In genomic region chr16:70712359-70712758, GRCh38 we compare ENCODE assay signal across 19 cellular contexts. TPM values are rescaled to one million over a fixed set of nuclear protein-coding genes. Genes with fewer than 3 reads are reported as not detected.
A peak's percentile ranks its signal among the peaks of the same experiment; 100 is the strongest.
DNase-seq lines count a peak whose midpoint lies in the region; ATAC-seq and TF ChIP-seq lines count a peak whose summit lies in the region.
"Had no signal": no experiment of that assay in that cellular context is flagged by ENCODE, and none has a peak within 500 bp of the region (broad histone marks: within the 10 kb centered on the region; RNA-seq: fewer than 3 reads in every experiment).

No MANE protein-coding gene starts in this region.

- H3K27ac Mint-ChIP-seq in HFFc6 = peak overlapping the region; percentile 44; the same call in 1 of the 2 replicates
- H3K27ac Mint-ChIP-seq in WTC11 = peak overlapping the region; percentile 25; the same call in 1 of the 2 replicates

- H3K4me3 Mint-ChIP-seq in HFFc6 (no peak overlapping the region), WTC11 (no peak overlapping the region)
- H3K4me3 Mint-ChIP-seq: CD4-positive, alpha-beta memory T cell had no signal

- TF ChIP-seq POLR2A in gastroesophageal sphincter (IDR thresholded peaks at IDR 0.05) = no peak

- CTCF ChIA-PET in WTC11 (lab: Charles Lee) = interaction anchor here (1.1 to 3.0 kb wide), 4 partner anchors 20 to 59 kb away, joined by 3 to 8 read pairs (median 6); no protein-coding TSS in a partner anchor

- TF ChIP-seq CTCF in HFFc6 (IDR thresholded peaks at IDR 0.05) (no peak), WTC11 (IDR thresholded peaks at IDR 0.05) (no peak), smooth muscle cell (IDR thresholded peaks at IDR 0.05; ENCODE audit: borderline replicate concordance, insufficient read depth, poor library complexity, severe bottlenecking) (no peak), lower lobe of right lung (IDR thresholded peaks at IDR 0.05) (no peak), gastroesophageal sphincter (IDR thresholded peaks at IDR 0.05) (no peak)

- no peaks in the 10 kb centered on the region for H3K79me2 ChIP-seq in smooth muscle cell (ENCODE audit: low read depth)

- no peak overlapping the region for H2AFZ ChIP-seq in smooth muscle cell (ENCODE audit: low read depth)
- H2AFZ ChIP-seq: PC-9 had no signal

- H3K4me1 Mint-ChIP-seq in HFFc6 (ENCODE audit: low read depth) (peaks cover 56% of the 10 kb centered on the region), WTC11 (peaks cover 60% of the 10 kb centered on the region)
- H3K4me1 Mint-ChIP-seq: CD4-positive, alpha-beta memory T cell had no signal

- H3K36me3 ChIP-seq in smooth muscle cell (ENCODE audit: low read depth) (no peaks in the 10 kb centered on the region), lower lobe of right lung (peaks cover 6% of the 10 kb centered on the region), gastroesophageal sphincter (no peaks in the 10 kb centered on the region)

- H3K27ac ChIP-seq in layer of hippocampus (ENCODE audit: low read depth, low read length) = peak overlapping the region; percentile 62
- H3K27ac ChIP-seq in smooth muscle cell (ENCODE audit: low read depth) = no peak overlapping the region
- no peak overlapping the region for H3K27ac ChIP-seq in lower lobe of right lung
- H3K27ac ChIP-seq in gastroesophageal sphincter = peak overlapping the region in 2 of 4 donors; percentile 89 to 92
- H3K27ac ChIP-seq: KMS-11, PC-9 had no signal

- H4K20me1 ChIP-seq in smooth muscle cell (ENCODE audit: low read depth) = no peaks in the 10 kb centered on the region

- no peak for TF ChIP-seq EP300 in gastroesophageal sphincter (IDR thresholded peaks at IDR 0.05)

- no peaks in the 10 kb centered on the region; the same call in 1 of the 2 replicates for H3K36me3 Mint-ChIP-seq in HFFc6 (ENCODE audit: low read depth)
- no peaks in the 10 kb centered on the region for H3K36me3 Mint-ChIP-seq in WTC11

- DNase-seq in HFFc6 (no peak), WTC11 (ENCODE audit: low spot score) (no peak), smooth muscle cell (lab: John Stamatoyannopoulos, UW; ENCODE audit: unreplicated experiment) (no peak), lower lobe of right lung (no peak), NCI-H2081 treated with DMSO at 0.1 percent for 48 hours (lab: John Stamatoyannopoulos, UW) (no peak)
- DNase-seq: ACHN; Calu3; CD4-positive, alpha-beta memory T cell; NCI-H1436 treated with DMSO at 0.1 percent for 48 hours; NCI-H2081; NCI-H510A; NCI-H82; PC-9 had no signal

- POLR2A ChIA-PET in WTC11 (lab: Charles Lee) = no interaction called here

- H3K9me3 Mint-ChIP-seq in HFFc6 = no peaks in the 10 kb centered on the region
- H3K9me3 Mint-ChIP-seq in WTC11 = no peaks in the 10 kb centered on the region
- H3K9me3 Mint-ChIP-seq: CD4-positive, alpha-beta memory T cell had no signal

- no peaks in the 10 kb centered on the region; the same call in 1 of the 2 replicates for H3K27me3 Mint-ChIP-seq in HFFc6 (ENCODE audit: insufficient read depth)
- no peaks in the 10 kb centered on the region for H3K27me3 Mint-ChIP-seq in WTC11 (ENCODE audit: low read depth)
- H3K27me3 Mint-ChIP-seq: CD4-positive, alpha-beta memory T cell had no signal

- no peaks in the 10 kb centered on the region for H3K9me3 ChIP-seq in smooth muscle cell (replicated peaks; ENCODE audit: low read depth)
- no peaks in the 10 kb centered on the region for H3K9me3 ChIP-seq in lower lobe of right lung
- no peaks in the 10 kb centered on the region for H3K9me3 ChIP-seq in gastroesophageal sphincter

- H3K4me3 ChIP-seq in smooth muscle cell (no peak overlapping the region), lower lobe of right lung (no peak overlapping the region), gastroesophageal sphincter (no peak overlapping the region)
- H3K4me3 ChIP-seq: PC-9 had no signal

- no peaks in the 10 kb centered on the region for H3F3A ChIP-seq in smooth muscle cell (ENCODE audit: low read depth)

- H3K4me1 ChIP-seq in smooth muscle cell (ENCODE audit: low read depth) (peaks cover 25% of the 10 kb centered on the region), lower lobe of right lung (peaks cover 58% of the 10 kb centered on the region), gastroesophageal sphincter (peaks cover 12 to 99% (median 43%) of the 10 kb centered on the region in 3 donors)

- WGBS in smooth muscle cell (ENCODE audit: low lambda C conversion rate) = 92% methylated on average over 11 of the region's 11 CpGs
- 43 to 90% methylated on average over 1 to 2 of the region's 11 CpGs for WGBS in gastroesophageal sphincter (ENCODE audit: low coverage in 1 of 2), 2 donors

- no peak for ATAC-seq in WTC11
- ATAC-seq in HG03097 (IDR thresholded peaks at IDR 0.05; ENCODE audit: low FRiP score, unreplicated experiment) = no peak
- no peak for ATAC-seq in lower lobe of right lung
- no peak for ATAC-seq in gastroesophageal sphincter
- ATAC-seq: HCT116, Right ventricle myocardium inferior had no signal

- H3K9ac ChIP-seq in smooth muscle cell (ENCODE audit: low read depth) = no peak overlapping the region
- H3K9ac ChIP-seq: KMS-11 had no signal

- peak overlapping the region; percentile 36 for H3K4me2 ChIP-seq in smooth muscle cell
- H3K4me2 ChIP-seq: KMS-11, PC-9 had no signal

- intact Hi-C loops in lower lobe of right lung (cut with DNase I) = no loop called here

- H3K27me3 ChIP-seq in layer of hippocampus (ENCODE audit: control insufficient read depth, insufficient read depth, low read length) (no peaks in the 10 kb centered on the region), smooth muscle cell (ENCODE audit: low read depth) (no peaks in the 10 kb centered on the region), lower lobe of right lung (ENCODE audit: low read depth) (no peaks in the 10 kb centered on the region), gastroesophageal sphincter (no peaks in the 10 kb centered on the region)

TF ChIP-seq in WTC11, 78 proteins besides CTCF, POLR2A, EP300 and RAD21:
- no peak for TF ChIP-seq PREB (CRISPR knock-in tag; IDR thresholded peaks at IDR 0.05; ENCODE audit: borderline replicate concordance)
- TF ChIP-seq SP1 (CRISPR knock-in tag; conservative IDR thresholded peaks at IDR 0.05) = no peak
- no peak for TF ChIP-seq ZBTB43 (CRISPR knock-in tag; IDR thresholded peaks at IDR 0.05)
- no peak for TF ChIP-seq ZNF416 (CRISPR knock-in tag; IDR thresholded peaks at IDR 0.05)
- no peak for TF ChIP-seq KAT7 (CRISPR knock-in tag; IDR thresholded peaks at IDR 0.05; ENCODE audit: borderline replicate concordance)
- no peak for TF ChIP-seq ZNF219 (CRISPR knock-in tag; IDR thresholded peaks at IDR 0.05; ENCODE audit: borderline replicate concordance)
- no peak for TF ChIP-seq RORB (CRISPR knock-in tag; IDR thresholded peaks at IDR 0.05)
- TF ChIP-seq OVOL2 (CRISPR knock-in tag; IDR thresholded peaks at IDR 0.05; ENCODE audit: borderline replicate concordance) = no peak
- TF ChIP-seq ZNF512 (CRISPR knock-in tag; IDR thresholded peaks at IDR 0.05; ENCODE audit: borderline replicate concordance) = no peak
- TF ChIP-seq NR1H2 (CRISPR knock-in tag; IDR thresholded peaks at IDR 0.05) = no peak
- TF ChIP-seq ZNF121 (CRISPR knock-in tag; IDR thresholded peaks at IDR 0.05) = no peak
- TF ChIP-seq ZNF138 (CRISPR knock-in tag; conservative IDR thresholded peaks at IDR 0.05) = no peak
- TF ChIP-seq SMAD4 (CRISPR knock-in tag; IDR thresholded peaks at IDR 0.05) = no peak

RNA-seq across cellular contexts. Expression of gene MTSS2, which starts 26.5 kb away (rescaled TPM):
- 10 to 100 TPM; 82.0 to 96.1 (median 86.5) TPM for total RNA-seq in HFFc6 (2021; fragmentation: NEBNext Ultra II Directional; extraction: Animal tissue kit (Norgen Biotek cat#: 25700))
- total RNA-seq in WTC11 (2021) (28.3 to 34.9 TPM (median 31.2 TPM) in 3 replicates), smooth muscle cell (19.5 and 27.1 TPM in 2 replicates), lower lobe of right lung (60.8 TPM), gastroesophageal sphincter (100 to 1,000 TPM in 1 of 4 donors, 10 to 100 TPM in 3; 70.9 to 234 (median 85.9) TPM)
- polyA plus RNA-seq in smooth muscle cell = 4.2 and 8.7 TPM in 2 replicates
- polyA plus RNA-seq: CD4-positive, alpha-beta memory T cell had no signal
